ENCODE assay signal across 2 cellular contexts in genomic region chr13:63628310-63628709, GRCh38.
TF ChIP-seq lines count a peak whose summit lies in the region.

No MANE protein-coding gene starts in this region.

TF ChIP-seq in SK-N-SH, 30 proteins besides CTCF, POLR2A, EP300 and RAD21 (continued from another document):
- TF ChIP-seq, protein P1, sequence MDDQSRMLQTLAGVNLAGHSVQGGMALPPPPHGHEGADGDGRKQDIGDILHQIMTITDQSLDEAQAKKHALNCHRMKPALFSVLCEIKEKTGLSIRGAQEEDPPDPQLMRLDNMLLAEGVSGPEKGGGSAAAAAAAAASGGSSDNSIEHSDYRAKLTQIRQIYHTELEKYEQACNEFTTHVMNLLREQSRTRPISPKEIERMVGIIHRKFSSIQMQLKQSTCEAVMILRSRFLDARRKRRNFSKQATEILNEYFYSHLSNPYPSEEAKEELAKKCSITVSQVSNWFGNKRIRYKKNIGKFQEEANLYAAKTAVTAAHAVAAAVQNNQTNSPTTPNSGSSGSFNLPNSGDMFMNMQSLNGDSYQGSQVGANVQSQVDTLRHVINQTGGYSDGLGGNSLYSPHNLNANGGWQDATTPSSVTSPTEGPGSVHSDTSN (IDR thresholded peaks at IDR 0.05): no peak

TF ChIP-seq in SK-N-SH treated with all-trans-retinoic acid at 6 μM for 48 hours, 23 proteins besides CTCF, POLR2A, EP300 and RAD21 (continued from another document):
- TF ChIP-seq, protein P2, sequence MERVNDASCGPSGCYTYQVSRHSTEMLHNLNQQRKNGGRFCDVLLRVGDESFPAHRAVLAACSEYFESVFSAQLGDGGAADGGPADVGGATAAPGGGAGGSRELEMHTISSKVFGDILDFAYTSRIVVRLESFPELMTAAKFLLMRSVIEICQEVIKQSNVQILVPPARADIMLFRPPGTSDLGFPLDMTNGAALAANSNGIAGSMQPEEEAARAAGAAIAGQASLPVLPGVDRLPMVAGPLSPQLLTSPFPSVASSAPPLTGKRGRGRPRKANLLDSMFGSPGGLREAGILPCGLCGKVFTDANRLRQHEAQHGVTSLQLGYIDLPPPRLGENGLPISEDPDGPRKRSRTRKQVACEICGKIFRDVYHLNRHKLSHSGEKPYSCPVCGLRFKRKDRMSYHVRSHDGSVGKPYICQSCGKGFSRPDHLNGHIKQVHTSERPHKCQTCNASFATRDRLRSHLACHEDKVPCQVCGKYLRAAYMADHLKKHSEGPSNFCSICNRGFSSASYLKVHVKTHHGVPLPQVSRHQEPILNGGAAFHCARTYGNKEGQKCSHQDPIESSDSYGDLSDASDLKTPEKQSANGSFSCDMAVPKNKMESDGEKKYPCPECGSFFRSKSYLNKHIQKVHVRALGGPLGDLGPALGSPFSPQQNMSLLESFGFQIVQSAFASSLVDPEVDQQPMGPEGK (CRISPR knock-in tag; IDR thresholded peaks at IDR 0.05; ENCODE audit: borderline replicate concordance): no peak
- no peak for TF ChIP-seq ZFP3 (CRISPR knock-in tag; IDR thresholded peaks at IDR 0.05)
- TF ChIP-seq PPARA (CRISPR knock-in tag; IDR thresholded peaks at IDR 0.05; ENCODE audit: borderline replicate concordance): no peak
- TF ChIP-seq CSDC2 (CRISPR knock-in tag; IDR thresholded peaks at IDR 0.05): no peak
- TF ChIP-seq OSR1 (CRISPR knock-in tag; IDR thresholded peaks at IDR 0.05): no peak
- no peak for TF ChIP-seq ESRRG (CRISPR knock-in tag; IDR thresholded peaks at IDR 0.05)
- TF ChIP-seq GLIS3 (CRISPR knock-in tag; IDR thresholded peaks at IDR 0.05): no peak
- TF ChIP-seq TSHZ2 (CRISPR knock-in tag; IDR thresholded peaks at IDR 0.05): no peak
- TF ChIP-seq ZC3H10 (CRISPR knock-in tag; IDR thresholded peaks at IDR 0.05): no peak
- TF ChIP-seq ISL1 (CRISPR knock-in tag; IDR thresholded peaks at IDR 0.05): no peak
- no peak for TF ChIP-seq ARNTL (CRISPR knock-in tag; IDR thresholded peaks at IDR 0.05; ENCODE audit: borderline replicate concordance, low read depth)
- TF ChIP-seq ZNF8 (CRISPR knock-in tag; IDR thresholded peaks at IDR 0.05): no peak
- TF ChIP-seq RARB (CRISPR knock-in tag; IDR thresholded peaks at IDR 0.05): no peak
- no peak for TF ChIP-seq ZNF70 (CRISPR knock-in tag; IDR thresholded peaks at IDR 0.05)
- TF ChIP-seq, protein P3, sequence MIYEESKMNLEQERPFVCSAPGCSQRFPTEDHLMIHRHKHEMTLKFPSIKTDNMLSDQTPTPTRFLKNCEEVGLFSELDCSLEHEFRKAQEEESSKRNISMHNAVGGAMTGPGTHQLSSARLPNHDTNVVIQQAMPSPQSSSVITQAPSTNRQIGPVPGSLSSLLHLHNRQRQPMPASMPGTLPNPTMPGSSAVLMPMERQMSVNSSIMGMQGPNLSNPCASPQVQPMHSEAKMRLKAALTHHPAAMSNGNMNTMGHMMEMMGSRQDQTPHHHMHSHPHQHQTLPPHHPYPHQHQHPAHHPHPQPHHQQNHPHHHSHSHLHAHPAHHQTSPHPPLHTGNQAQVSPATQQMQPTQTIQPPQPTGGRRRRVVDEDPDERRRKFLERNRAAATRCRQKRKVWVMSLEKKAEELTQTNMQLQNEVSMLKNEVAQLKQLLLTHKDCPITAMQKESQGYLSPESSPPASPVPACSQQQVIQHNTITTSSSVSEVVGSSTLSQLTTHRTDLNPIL (CRISPR knock-in tag; IDR thresholded peaks at IDR 0.05; ENCODE audit: low read depth): no peak
- no peak for TF ChIP-seq SNAI2 (CRISPR knock-in tag; IDR thresholded peaks at IDR 0.05)
- no peak for TF ChIP-seq TCF4 (CRISPR knock-in tag; IDR thresholded peaks at IDR 0.05; ENCODE audit: borderline replicate concordance)
- no peak for TF ChIP-seq ZFP30 (CRISPR knock-in tag; IDR thresholded peaks at IDR 0.05)
